ENCODE assay signal across 15 cellular contexts in genomic region chr12:45357547-45358417, GRCh38.
A peak's percentile ranks its signal among the peaks of the same experiment; 100 is the strongest.
DNase-seq lines count a peak whose midpoint lies in the region; ATAC-seq, FAIRE-seq and TF ChIP-seq lines count a peak whose summit lies in the region.
"Had no signal": no experiment of that assay in that cellular context is flagged by ENCODE, and none has a peak within 500 bp of the region (broad histone marks: within the 10 kb centered on the region; RNA-seq: fewer than 3 reads in every experiment).

No MANE protein-coding gene starts in this region.

- no peaks in the 10 kb centered on the region for H3K36me3 ChIP-seq in pancreas
- peaks cover 15% of the 10 kb centered on the region for H3K36me3 ChIP-seq in A673 (ENCODE audit: insufficient read depth, low read length, poor library complexity, severe bottlenecking)
- H3K36me3 ChIP-seq in H7 (replicated peaks; ENCODE audit: control insufficient read depth, insufficient read depth, low read length) = no peaks in the 10 kb centered on the region; the same call in none of the 2 replicates

- POLR2A ChIA-PET in A673 (lab: Charles Lee; ENCODE audit: low non-redundant PET) = no interaction called here
- POLR2A ChIA-PET in activated CD4-positive, alpha-beta memory T cell treated with anti-CD3 and anti-CD28 coated beads for 36 hours (lab: Charles Lee) = no interaction called here

- H3K4me3 Mint-ChIP-seq in activated CD4-positive, alpha-beta memory T cell treated with anti-CD3 and anti-CD28 coated beads for 36 hours = no peak overlapping the region
- H3K4me3 Mint-ChIP-seq: activated naive CD8-positive, alpha-beta T cell had no signal

- peaks cover 15% of the 10 kb centered on the region for H3K4me1 Mint-ChIP-seq in activated CD4-positive, alpha-beta memory T cell treated with anti-CD3 and anti-CD28 coated beads for 36 hours (ENCODE audit: low read depth)

- peaks cover 0 to 3% (median 0%) of the 10 kb centered on the region in 4 donors for H3K9me3 ChIP-seq in pancreas
- H3K9me3 ChIP-seq in A673 (ENCODE audit: low read depth, low read length, poor library complexity, severe bottlenecking) = peaks cover 11% of the 10 kb centered on the region

- no peak overlapping the region for H3K4me3 ChIP-seq in pancreas
- H3K4me3 ChIP-seq in A673 (ENCODE audit: low read depth, low read length, poor library complexity, severe bottlenecking) = no peak overlapping the region
- no peak overlapping the region for H3K4me3 ChIP-seq in H7 (ENCODE audit: insufficient read depth, low read depth, low read length)

- intact Hi-C loops in Right ventricle myocardium inferior (cut with DNase I) (no loop called here), cardiac septum (cut with DNase I) (loop anchor here (5.0 kb wide), 1 partner anchor 140 kb away; the partner anchor contains the start of gene ANO6), left ventricle myocardium superior (cut with micrococcal nuclease) (no loop called here), pancreas (cut with DNase I) (no loop called here), A673 (cut with micrococcal nuclease; ENCODE audit: unreplicated experiment) (no loop called here)
- intact Hi-C loops in activated CD4-positive, alpha-beta memory T cell treated with anti-CD3 and anti-CD28 coated beads for 36 hours (cut with micrococcal nuclease) = no loop called here

- FAIRE-seq in pancreas (lab: Jason Lieb, UNC) = no peak

- H3K36me3 Mint-ChIP-seq in activated CD4-positive, alpha-beta memory T cell treated with anti-CD3 and anti-CD28 coated beads for 36 hours = peaks cover 56% of the 10 kb centered on the region

- no TSS peak for BruUV-seq in A673 (replicated peaks; lab: Mats Ljungman, UMichigan)

- TF ChIP-seq CTCF in pancreas (IDR thresholded peaks at IDR 0.05) (no peak), A673 (conservative IDR thresholded peaks at IDR 0.05; ENCODE audit: low read depth, low read length) (no peak)

- peaks cover 20% of the 10 kb centered on the region for H3K9me3 Mint-ChIP-seq in activated CD4-positive, alpha-beta memory T cell treated with anti-CD3 and anti-CD28 coated beads for 36 hours

- CTCF ChIA-PET in A673 (lab: Charles Lee) = no interaction called here
- CTCF ChIA-PET in activated CD4-positive, alpha-beta memory T cell treated with anti-CD3 and anti-CD28 coated beads for 36 hours (lab: Charles Lee) = interaction anchor here (0.6 kb wide), 1 partner anchor 228 kb away, joined by 3 read pairs; no protein-coding TSS in a partner anchor

- H3K27me3 Mint-ChIP-seq in activated CD4-positive, alpha-beta memory T cell treated with anti-CD3 and anti-CD28 coated beads for 36 hours = no peaks in the 10 kb centered on the region
- H3K27me3 Mint-ChIP-seq: activated naive CD8-positive, alpha-beta T cell had no signal

- 37 to 38% methylated on average over 4 of the region's 4 CpGs for WGBS in pancreas, 2 donors

- DNase-seq in Right ventricle myocardium inferior (ENCODE audit: missing footprints) (no peak), cardiac septum (ENCODE audit: low spot score) (no peak), left ventricle myocardium superior (peak; percentile 36), pancreas (peak in 1 of 6 donors; percentile 31), A673 (ENCODE audit: low spot score) (no peak), H7 (no peak)
- DNase-seq in activated CD4-positive, CD25-positive, alpha-beta regulatory T cell (lab: John Stamatoyannopoulos, UW) = no peak
- no peak for DNase-seq in activated CD4-positive, alpha-beta memory T cell treated with anti-CD3 and anti-CD28 coated beads for 36 hours
- DNase-seq: activated CD8-positive, alpha-beta memory T cell treated with anti-CD3 and anti-CD28 coated beads, Interleukin-2, amount 50 U/mL, for 48 hours; NCI-H1048; OCI-M1; stimulated activated CD4-positive, alpha-beta T cell treated with anti-CD3 and anti-CD28 coated beads, Interleukin-4, amount 100 ng/mL, for 24 hours; T-helper 1 cell had no signal

- ATAC-seq in Right ventricle myocardium inferior (peak; percentile 86), left ventricle myocardium superior (peak; percentile 90), pancreas (peak in 3 of 4 donors; percentile 66 to 70 (median 66))
- ATAC-seq: activated CD4-positive, CD25-positive, alpha-beta regulatory T cell treated with anti-CD3 and anti-CD28 coated beads, Interleukin-2, amount 50 U/mL, for 24 hours had no signal

- H3K27me3 ChIP-seq in pancreas (no peaks in the 10 kb centered on the region), A673 (replicated peaks; ENCODE audit: insufficient read depth, low read depth, low read length, poor library complexity) (no peaks in the 10 kb centered on the region), H7 (ENCODE audit: control insufficient read depth, insufficient read depth, low read length) (no peaks in the 10 kb centered on the region)

- H3K4me1 ChIP-seq in pancreas = peaks cover 0 to 19% (median 6%) of the 10 kb centered on the region in 3 donors
- H3K4me1 ChIP-seq in A673 (ENCODE audit: insufficient read depth, low read length, poor library complexity, severe bottlenecking) = peaks cover 10% of the 10 kb centered on the region

- no peak overlapping the region for H3K27ac Mint-ChIP-seq in activated CD4-positive, alpha-beta memory T cell treated with anti-CD3 and anti-CD28 coated beads for 36 hours
- H3K27ac Mint-ChIP-seq: activated naive CD8-positive, alpha-beta T cell had no signal

- H3K27ac ChIP-seq in pancreas = no peak overlapping the region
- H3K27ac ChIP-seq in A673 (ENCODE audit: low read depth, low read length, poor library complexity, severe bottlenecking) = no peak overlapping the region
